ENCODE assay signal across 36 cellular contexts in the genomic region with DNA sequence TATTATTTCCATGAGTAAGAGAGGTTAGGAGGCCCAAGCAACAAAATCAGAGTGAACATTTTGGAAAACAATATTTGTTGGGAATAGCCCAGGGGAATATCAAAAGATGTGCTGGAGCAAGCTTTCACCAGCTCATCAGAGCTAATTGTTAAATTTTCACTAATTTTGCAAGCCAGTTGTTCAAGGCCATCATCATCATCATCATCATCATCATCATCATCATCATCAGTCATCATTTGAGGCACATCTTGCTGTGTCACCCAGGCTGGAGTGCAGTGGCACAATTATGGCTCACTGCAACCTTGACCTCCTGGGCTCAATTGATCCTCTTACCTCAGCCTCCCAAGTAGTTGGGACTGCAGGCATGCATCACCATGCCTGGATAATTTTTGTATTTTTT.
"Had no signal": no experiment of that assay in that cellular context is flagged by ENCODE, and none has a peak within 500 bp of the region (broad histone marks: within the 10 kb centered on the region; RNA-seq: fewer than 3 reads in every experiment).

No MANE protein-coding gene starts in this region.

- H3K36me3 ChIP-seq: brain microvascular endothelial cell, Peyer's patch, SJSA1 had no signal

- H3K27me3 ChIP-seq: brain microvascular endothelial cell, Peyer's patch, SJSA1 had no signal

- ATAC-seq: activated CD8-positive, alpha-beta T cell treated with anti-CD3 and anti-CD28 coated beads for 36 hours; activated T-cell treated with anti-CD3 and anti-CD28 coated beads, Interleukin-2, amount 50 U/mL, for 72 hours; activated T-helper 17 cell treated with anti-CD3 and anti-CD28 coated beads, Interleukin-2, amount 50 U/mL, for 72 hours; PC-3 had no signal

- DNase-seq: activated B cell treated with CpG ODN at 0.5 μM for 24 hours; activated CD4-positive, alpha-beta T cell treated with anti-CD3 and anti-CD28 coated beads for 4 hours; activated CD4-positive, alpha-beta T cell treated with anti-CD3 and anti-CD28 coated beads, Interleukin-2, amount 50 U/mL, for 4 hours; activated CD4-positive, CD25-positive, alpha-beta regulatory T cell treated with anti-CD3 and anti-CD28 coated beads, Interleukin-2, amount 50 U/mL, for 72 hours; activated CD8-positive, alpha-beta T cell treated with anti-CD3 and anti-CD28 coated beads for 36 hours; activated effector memory CD4-positive, alpha-beta T cell treated with anti-CD3 and anti-CD28 coated beads, Interleukin-2, amount 50 U/mL, for 16 hours; activated naive CD4-positive, alpha-beta T cell; activated naive CD4-positive, alpha-beta T cell treated with anti-CD3 and anti-CD28 coated beads, Interleukin-2, amount 50 U/mL, for 16 hours; activated naive CD8-positive, alpha-beta T cell treated with anti-CD3 and anti-CD28 coated beads for 36 hours; activated T-cell treated with anti-CD3 and anti-CD28 coated beads, Interleukin-2, amount 50 U/mL, for 1 hour; activated T-cell treated with anti-CD3 and anti-CD28 coated beads, Interleukin-2, amount 50 U/mL, for 72 hours; amniotic stem cell; aorta; brain microvascular endothelial cell; central memory CD4-positive, alpha-beta T cell; Kasumi-1; NCI-H1105; NCI-H1417 treated with DMSO at 0.1 percent for 48 hours; NCI-H187 treated with DMSO at 0.1 percent for 48 hours; NCI-H2081; NCI-H2171 treated with DMSO at 0.1 percent for 48 hours; NCI-H2227 treated with DMSO at 0.1 percent for 48 hours; NCI-H446 treated with DMSO at 0.1 percent for 48 hours; NCI-H524; NCI-H69; NCI-H82; PC-3; Peyer's patch; RPMI8226; SHP77 treated with DMSO at 0.1 percent for 48 hours; SK-N-SH had no signal

- H3K9me3 ChIP-seq: Peyer's patch, SJSA1, SK-N-SH had no signal

- H3K4me3 Mint-ChIP-seq: activated B cell treated with CpG ODN at 0.5 μM for 24 hours; activated CD8-positive, alpha-beta T cell treated with anti-CD3 and anti-CD28 coated beads for 36 hours; activated naive CD8-positive, alpha-beta T cell treated with anti-CD3 and anti-CD28 coated beads for 36 hours; activated T-cell treated with anti-CD3 and anti-CD28 coated beads, Interleukin-2, amount 50 U/mL, for 72 hours; activated T-helper 17 cell treated with anti-CD3 and anti-CD28 coated beads, Interleukin-2, amount 50 U/mL, for 72 hours; T-helper 1 cell treated with Interleukin-12 subunit alpha and Interleukin-12 subunit beta and Interleukin-4 antibody, amounts not matched to agents 30 μg/mL and 1 μg/mL, for 36 hours; T-helper 2 cell treated with Interferon-gamma antibody and Interleukin-4, amounts not matched to agents 5 μg/mL and 100 μg/mL, for 36 hours had no signal

- H3K4me1 Mint-ChIP-seq: activated naive CD8-positive, alpha-beta T cell treated with anti-CD3 and anti-CD28 coated beads for 36 hours; activated T-helper 17 cell treated with anti-CD3 and anti-CD28 coated beads, Interleukin-2, amount 50 U/mL, for 72 hours had no signal

- H3K4me2 ChIP-seq: SK-N-SH had no signal

- H3K4me3 ChIP-seq: Peyer's patch, SJSA1 had no signal

- H3K36me3 Mint-ChIP-seq: activated naive CD8-positive, alpha-beta T cell treated with anti-CD3 and anti-CD28 coated beads for 36 hours had no signal

- H3K9ac ChIP-seq: SK-N-SH had no signal

- H3K4me1 ChIP-seq: Peyer's patch had no signal

- FAIRE-seq: TTC549 had no signal

- H3K9me3 Mint-ChIP-seq: activated CD8-positive, alpha-beta T cell treated with anti-CD3 and anti-CD28 coated beads for 36 hours; activated naive CD8-positive, alpha-beta T cell treated with anti-CD3 and anti-CD28 coated beads for 36 hours; activated T-cell treated with anti-CD3 and anti-CD28 coated beads, Interleukin-2, amount 50 U/mL, for 72 hours; activated T-helper 17 cell treated with anti-CD3 and anti-CD28 coated beads, Interleukin-2, amount 50 U/mL, for 72 hours had no signal

- H3K27ac ChIP-seq: brain microvascular endothelial cell, Peyer's patch, SJSA1 had no signal

- H3K27me3 Mint-ChIP-seq: activated B cell treated with CpG ODN at 0.5 μM for 24 hours; activated naive CD8-positive, alpha-beta T cell treated with anti-CD3 and anti-CD28 coated beads for 36 hours; activated T-helper 17 cell treated with anti-CD3 and anti-CD28 coated beads, Interleukin-2, amount 50 U/mL, for 72 hours had no signal

- H3K27ac Mint-ChIP-seq: activated B cell treated with CpG ODN at 0.5 μM for 24 hours; activated CD8-positive, alpha-beta T cell treated with anti-CD3 and anti-CD28 coated beads for 36 hours; activated naive CD8-positive, alpha-beta T cell treated with anti-CD3 and anti-CD28 coated beads for 36 hours; activated T-cell treated with anti-CD3 and anti-CD28 coated beads, Interleukin-2, amount 50 U/mL, for 72 hours; activated T-helper 17 cell treated with anti-CD3 and anti-CD28 coated beads, Interleukin-2, amount 50 U/mL, for 72 hours; T-helper 1 cell treated with Interleukin-12 subunit alpha and Interleukin-12 subunit beta and Interleukin-4 antibody, amounts not matched to agents 30 μg/mL and 1 μg/mL, for 36 hours; T-helper 2 cell treated with Interferon-gamma antibody and Interleukin-4, amounts not matched to agents 5 μg/mL and 100 μg/mL, for 36 hours had no signal
